ENCODE assay signal across 1 cellular context in genomic region chr17:35087731-35088646, GRCh38.
A peak's percentile ranks its signal among the peaks of the same experiment; 100 is the strongest.
TF ChIP-seq lines count a peak whose summit lies in the region.

No MANE protein-coding gene starts in this region.

TF ChIP-seq in HCT116, 20 proteins besides CTCF, POLR2A, EP300 and RAD21:
- 0 out of 2 replicates have a peak, but pooled peaks have one; percentile 43 for TF ChIP-seq MAX (IDR thresholded peaks at IDR 0.05)
- TF ChIP-seq POLR2AphosphoS5 (IDR thresholded peaks at IDR 0.05; ENCODE audit: low read depth, low read length) = peak; percentile 6; the same call in 1 of the 2 replicates
- 0 out of 2 replicates have a peak, but pooled peaks have one; percentile 43 for TF ChIP-seq SIN3A (IDR thresholded peaks at IDR 0.05; ENCODE audit: low read depth)
- TF ChIP-seq ELF1 (IDR thresholded peaks at IDR 0.05; ENCODE audit: borderline replicate concordance, low read depth) = no peak
